In the genomic region with DNA sequence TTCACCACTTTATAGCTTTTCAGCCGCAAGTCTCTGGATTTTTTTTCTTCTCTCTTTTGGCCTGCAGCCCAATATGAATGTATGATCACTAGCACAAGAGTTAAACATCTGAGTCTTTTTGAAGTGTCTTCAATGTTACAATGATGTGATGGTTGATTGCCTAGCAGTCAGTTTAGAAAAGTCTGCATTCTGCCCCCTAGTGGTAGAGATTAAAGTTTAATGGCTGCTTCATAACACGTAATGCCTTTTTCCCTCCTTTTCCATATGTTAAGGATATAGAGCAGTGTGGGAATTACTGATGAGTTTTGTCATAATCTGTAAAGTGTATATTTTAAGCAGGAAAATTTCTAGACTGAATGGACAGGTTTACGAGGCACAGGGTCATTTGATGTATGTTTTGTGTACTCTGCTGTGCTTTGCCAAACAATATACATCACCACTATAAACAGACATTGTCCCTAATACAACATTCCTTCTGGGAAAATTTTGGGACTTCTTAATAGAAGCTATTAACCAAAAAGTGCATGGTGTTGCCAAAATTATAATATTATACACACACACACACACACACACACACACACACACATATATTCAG, we compare ENCODE assay signal across 8 cellular contexts.
DNase-seq lines count a peak whose midpoint lies in the region; ATAC-seq and TF ChIP-seq lines count a peak whose summit lies in the region.

No MANE protein-coding gene starts in this region.

- no peak overlapping the region for H3K4me3 Mint-ChIP-seq in T-cell

- H3K79me2 ChIP-seq in SU-DHL-6 (ENCODE audit: insufficient read depth, low read length) = no peaks in the 10 kb centered on the region

- in situ Hi-C loops in transverse colon (cut with MboI; ENCODE audit: low pct_ligation_motif_present in 1 of 4, low pct_unique_long_range_greater_than_20kb in 1 of 4, low sequenced_read_pairs in 3 of 4) = loop anchor here in 3 of 4 donors (10.0 to 25.0 kb wide), 3 partner anchors 617 to 880 kb away; no protein-coding TSS in a partner anchor

- H3K36me3 Mint-ChIP-seq in T-cell = no peaks in the 10 kb centered on the region

- no peaks in the 10 kb centered on the region for H3F3A ChIP-seq in SU-DHL-6 (ENCODE audit: insufficient read depth)

- H3K9ac ChIP-seq in SU-DHL-6 (ENCODE audit: low read length) = no peak overlapping the region

- no peaks in the 10 kb centered on the region for H4K20me1 ChIP-seq in SU-DHL-6 (ENCODE audit: low read depth, low read length)

- TF ChIP-seq EP300 in transverse colon (IDR thresholded peaks at IDR 0.05; ENCODE audit: low read depth) = no peak

- ATAC-seq in HG03159 (IDR thresholded peaks at IDR 0.05; ENCODE audit: unreplicated experiment) = peak; percentile 74
- ATAC-seq in T-cell (replicated peaks in 1 of 4) = no peak

- H3K4me3 ChIP-seq in SU-DHL-6 (ENCODE audit: insufficient read depth, low read length, poor library complexity, severe bottlenecking) (no peak overlapping the region), right atrium auricular region (no peak overlapping the region), transverse colon (no peak overlapping the region)

- intact Hi-C loops in transverse colon (cut with DNase I; ENCODE audit: low total_unique reads) = no loop called here

- H3K9me2 ChIP-seq in SU-DHL-6 (replicated peaks; ENCODE audit: insufficient read depth, low read length) = no peaks in the 10 kb centered on the region

- TF ChIP-seq CTCF in SU-DHL-6 (IDR thresholded peaks at IDR 0.05; ENCODE audit: insufficient read depth, low read length, poor library complexity, severe bottlenecking) = peak; percentile 65
- peak; percentile 43 to 74 for TF ChIP-seq CTCF in right atrium auricular region (IDR thresholded peaks at IDR 0.05)
- TF ChIP-seq CTCF in transverse colon (IDR thresholded peaks at IDR 0.05) = peak; percentile 55 to 74 (median 61)

- no peaks in the 10 kb centered on the region for H3K9me3 Mint-ChIP-seq in T-cell

- CTCF ChIA-PET in T-cell (lab: Charles Lee) = no interaction called here

- no peak overlapping the region for H3K27ac Mint-ChIP-seq in T-cell

- 20 to 26% methylated on average over 3 of the region's 3 CpGs for WGBS in transverse colon (ENCODE audit: low coverage in 1 of 2), 2 donors

- no peak overlapping the region for H3K4me2 ChIP-seq in SU-DHL-6 (ENCODE audit: low read depth, low read length, poor library complexity, severe bottlenecking)

- H3K9me3 ChIP-seq in SU-DHL-6 (ENCODE audit: insufficient read depth, low read length) (no peaks in the 10 kb centered on the region), right atrium auricular region (no peaks in the 10 kb centered on the region), transverse colon (no peaks in the 10 kb centered on the region)

- no peak for TF ChIP-seq POLR2A in transverse colon (IDR thresholded peaks at IDR 0.05)

- POLR2A ChIA-PET in T-cell (lab: Charles Lee) = no interaction called here

- H3K27me3 ChIP-seq in SU-DHL-6 (ENCODE audit: low read length) (no peaks in the 10 kb centered on the region), right atrium auricular region (no peaks in the 10 kb centered on the region), transverse colon (no peaks in the 10 kb centered on the region)

- H2AFZ ChIP-seq in SU-DHL-6 (ENCODE audit: low read depth, low read length, severe bottlenecking) = no peak overlapping the region

- no peaks in the 10 kb centered on the region for H3K4me1 Mint-ChIP-seq in T-cell

- H3K27ac ChIP-seq in SU-DHL-6 (ENCODE audit: low read depth, low read length) (no peak overlapping the region), right atrium auricular region (no peak overlapping the region), transverse colon (no peak overlapping the region)

- H3K36me3 ChIP-seq in SU-DHL-6 (ENCODE audit: low read length) (no peaks in the 10 kb centered on the region), right atrium auricular region (no peaks in the 10 kb centered on the region), transverse colon (no peaks in the 10 kb centered on the region)

- peaks cover 33 to 46% of the 10 kb centered on the region in 2 donors for H3K27me3 Mint-ChIP-seq in T-cell

- H3K4me1 ChIP-seq in right atrium auricular region (peaks cover 0 to 23% of the 10 kb centered on the region in 2 donors), transverse colon (peaks cover 0 to 17% (median 0%) of the 10 kb centered on the region in 4 donors)

- DNase-seq in NCI-H2227 (lab: John Stamatoyannopoulos, UW; ENCODE audit: unreplicated experiment) (peak; percentile 26), NCI-H2227 treated with DMSO at 0.1 percent for 48 hours (lab: John Stamatoyannopoulos, UW) (no peak), right atrium auricular region (ENCODE audit: low spot score) (no peak), transverse colon (no peak), T-cell (no peak)
- no peak for DNase-seq in stimulated activated CD4-positive, alpha-beta T cell treated with anti-CD3 and anti-CD28 coated beads, Interleukin-4, amount 100 ng/mL, for 4 hours
